ENCODE assay signal across 11 cellular contexts in the genomic region with DNA sequence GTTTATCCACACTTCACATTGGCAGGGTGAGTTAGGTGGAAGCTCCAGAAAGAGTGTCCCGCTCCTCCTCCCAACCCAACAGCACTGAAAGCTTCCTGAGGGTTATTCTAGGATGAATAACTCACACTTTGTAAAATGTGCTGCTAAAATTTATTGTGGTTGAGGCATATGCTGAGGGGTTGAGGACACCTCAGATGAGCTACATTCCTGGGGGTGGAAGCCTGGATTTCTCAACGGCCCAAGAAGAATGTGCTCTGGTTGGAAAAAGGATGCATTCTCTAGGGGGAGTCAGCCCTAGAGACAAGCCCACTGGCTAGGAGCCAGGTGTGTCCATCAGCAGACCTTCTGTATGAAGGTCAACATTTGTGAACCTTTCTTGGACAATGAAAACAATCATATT.
DNase-seq lines count a peak whose midpoint lies in the region; TF ChIP-seq lines count a peak whose summit lies in the region.
"Had no signal": no experiment of that assay in that cellular context is flagged by ENCODE, and none has a peak within 500 bp of the region (broad histone marks: within the 10 kb centered on the region; RNA-seq: fewer than 3 reads in every experiment).

No MANE protein-coding gene starts in this region.

- H3K4me1 ChIP-seq in ACC112 (ENCODE audit: control insufficient read depth, insufficient read depth, low read length, unreplicated experiment): peaks cover 36% of the 10 kb centered on the region

- H2AFZ ChIP-seq in ACC112 (ENCODE audit: low read length, unreplicated experiment): no peak overlapping the region

- peaks cover 50% of the 10 kb centered on the region; the same call in 1 of the 2 replicates for H3K4me1 Mint-ChIP-seq in HFFc6 (ENCODE audit: low read depth)
- H3K4me1 Mint-ChIP-seq in activated T-helper 1 cell treated with anti-CD3 and anti-CD28 coated beads, Interleukin-12 subunit alpha, Interleukin-12 subunit beta, Interleukin-2, Interleukin-4 antibody, amounts not matched to agents 30 ng/mL and 10 ng/mL and 1 ng/mL, durations not matched to agents 14 hours and 24 hours and 36 hours (ENCODE audit: low read depth): no peaks in the 10 kb centered on the region
- H3K4me1 Mint-ChIP-seq: B cell had no signal

- H3K27me3 Mint-ChIP-seq in HFFc6 (ENCODE audit: insufficient read depth): no peaks in the 10 kb centered on the region
- no peaks in the 10 kb centered on the region for H3K27me3 Mint-ChIP-seq in activated T-helper 1 cell treated with anti-CD3 and anti-CD28 coated beads, Interleukin-12 subunit alpha, Interleukin-12 subunit beta, Interleukin-2, Interleukin-4 antibody, amounts not matched to agents 30 ng/mL and 10 ng/mL and 1 ng/mL, durations not matched to agents 14 hours and 24 hours and 36 hours (ENCODE audit: insufficient read depth)
- H3K27me3 Mint-ChIP-seq: B cell had no signal

- no peaks in the 10 kb centered on the region for H3K79me2 ChIP-seq in ACC112 (ENCODE audit: control insufficient read depth, insufficient read depth, low read length, unreplicated experiment)

- no peaks in the 10 kb centered on the region for H3K27me3 ChIP-seq in ACC112 (ENCODE audit: insufficient read depth, low read length)

- intact Hi-C loops in activated T-helper 1 cell treated with anti-CD3 and anti-CD28 coated beads, Interleukin-12 subunit alpha, Interleukin-12 subunit beta, Interleukin-2, Interleukin-4 antibody, amounts not matched to agents 30 ng/mL and 10 ng/mL and 1 ng/mL, durations not matched to agents 14 hours and 24 hours and 36 hours (cut with micrococcal nuclease): no loop called here

- H3K9me3 Mint-ChIP-seq in HFFc6: peaks cover 6% of the 10 kb centered on the region; the same call in 1 of the 2 replicates
- no peaks in the 10 kb centered on the region for H3K9me3 Mint-ChIP-seq in activated T-helper 1 cell treated with anti-CD3 and anti-CD28 coated beads, Interleukin-12 subunit alpha, Interleukin-12 subunit beta, Interleukin-2, Interleukin-4 antibody, amounts not matched to agents 30 ng/mL and 10 ng/mL and 1 ng/mL, durations not matched to agents 14 hours and 24 hours and 36 hours

- H3K36me3 Mint-ChIP-seq in HFFc6 (ENCODE audit: low read depth): no peaks in the 10 kb centered on the region
- no peaks in the 10 kb centered on the region for H3K36me3 Mint-ChIP-seq in activated T-helper 1 cell treated with anti-CD3 and anti-CD28 coated beads, Interleukin-12 subunit alpha, Interleukin-12 subunit beta, Interleukin-2, Interleukin-4 antibody, amounts not matched to agents 30 ng/mL and 10 ng/mL and 1 ng/mL, durations not matched to agents 14 hours and 24 hours and 36 hours (ENCODE audit: low read depth)

- H3K27ac ChIP-seq in ACC112 (ENCODE audit: low read depth, low read length): peak overlapping the region; percentile 84

- peak; percentile 20 for DNase-seq in HFFc6
- DNase-seq in astrocyte of the hippocampus (ENCODE audit: low read depth, low spot score): peak; percentile 79
- DNase-seq in kidney glomerular epithelial cell (lab: John Stamatoyannopoulos, UW): peak; percentile 79
- no peak for DNase-seq in NCI-H748 (lab: John Stamatoyannopoulos, UW; ENCODE audit: unreplicated experiment)
- DNase-seq in activated CD4-positive, alpha-beta T cell treated with anti-CD3 and anti-CD28 coated beads for 48 hours: no peak
- no peak for DNase-seq in activated T-helper 1 cell treated with anti-CD3 and anti-CD28 coated beads, Interleukin-12 subunit alpha, Interleukin-12 subunit beta, Interleukin-2, Interleukin-4 antibody, amounts not matched to agents 30 ng/mL and 10 ng/mL and 1 ng/mL, durations not matched to agents 14 hours and 24 hours and 36 hours (ENCODE audit: low spot score)
- DNase-seq in ecto neural progenitor cell (ENCODE audit: low spot score): no peak
- DNase-seq: caudate nucleus, NCI-H1048 had no signal

- H3K27ac Mint-ChIP-seq in HFFc6: peak overlapping the region; percentile 78
- no peak overlapping the region for H3K27ac Mint-ChIP-seq in activated T-helper 1 cell treated with anti-CD3 and anti-CD28 coated beads, Interleukin-12 subunit alpha, Interleukin-12 subunit beta, Interleukin-2, Interleukin-4 antibody, amounts not matched to agents 30 ng/mL and 10 ng/mL and 1 ng/mL, durations not matched to agents 14 hours and 24 hours and 36 hours
- H3K27ac Mint-ChIP-seq: B cell had no signal

- H3K36me3 ChIP-seq in ACC112 (ENCODE audit: insufficient read depth, low read length): no peaks in the 10 kb centered on the region

- H3K4me3 ChIP-seq in ACC112 (ENCODE audit: low read depth, low read length): no peak overlapping the region

- no peak for TF ChIP-seq CTCF in HFFc6 (IDR thresholded peaks at IDR 0.05)

- H3K4me3 Mint-ChIP-seq in HFFc6: no peak overlapping the region
- H3K4me3 Mint-ChIP-seq in activated T-helper 1 cell treated with anti-CD3 and anti-CD28 coated beads, Interleukin-12 subunit alpha, Interleukin-12 subunit beta, Interleukin-2, Interleukin-4 antibody, amounts not matched to agents 30 ng/mL and 10 ng/mL and 1 ng/mL, durations not matched to agents 14 hours and 24 hours and 36 hours: no peak overlapping the region
- H3K4me3 Mint-ChIP-seq: B cell had no signal

Comparison
In these comparisons a context has a peak if more than half of its experiments do, and no peak if none do; other contexts are left out.
1. DNase-seq: peak in HFFc6 (single experiment), astrocyte of the hippocampus (single experiment) and kidney glomerular epithelial cell (single experiment); none in NCI-H748 (single experiment), activated CD4-positive, alpha-beta T cell treated with anti-CD3 and anti-CD28 coated beads for 48 hours (single experiment), activated T-helper 1 cell treated with anti-CD3 and anti-CD28 coated beads, Interleukin-12 subunit alpha, Interleukin-12 subunit beta, Interleukin-2, Interleukin-4 antibody, amounts not matched to agents 30 ng/mL and 10 ng/mL and 1 ng/mL, durations not matched to agents 14 hours and 24 hours and 36 hours (single experiment) and ecto neural progenitor cell (single experiment).